In genomic region chr7:65731562-65732035, GRCh38 we compare ENCODE assay signal across 1 cellular context.
TF ChIP-seq lines count a peak whose summit lies in the region.

No MANE protein-coding gene starts in this region.

TF ChIP-seq in H1, 55 proteins besides CTCF, POLR2A, EP300 and RAD21 (continued from another document):
- TF ChIP-seq TAF1 (IDR thresholded peaks at IDR 0.05; ENCODE audit: low read depth, low read length) (peak; percentile 48; the same call in 1 of the 2 replicates), PHF8 (conservative IDR thresholded peaks at IDR 0.05; ENCODE audit: low read depth, low read length) (0 out of 2 replicates have a peak, but pooled peaks have one; percentile 20), JUND (IDR thresholded peaks at IDR 0.05; ENCODE audit: low read length) (no peak)
